In the genomic region with DNA sequence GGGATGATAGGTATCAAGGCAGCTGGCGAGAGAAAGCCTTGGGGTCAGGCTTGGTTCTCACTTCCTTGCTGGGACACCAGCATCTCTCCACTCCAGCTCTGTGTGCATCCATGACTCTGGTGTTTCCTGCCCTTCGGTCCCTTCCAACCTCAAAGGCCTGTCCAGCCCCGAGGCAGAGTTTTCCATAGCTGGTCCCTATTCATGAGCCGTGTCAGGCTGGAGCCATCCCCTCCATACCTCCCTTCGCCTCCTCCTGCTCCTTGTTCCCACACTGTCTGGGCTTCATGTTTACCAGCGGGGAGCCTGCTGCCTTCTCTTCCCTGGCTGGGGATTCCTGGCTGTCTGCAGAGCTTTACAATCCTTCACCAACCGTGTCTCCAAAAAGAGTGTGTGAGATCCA, we compare ENCODE assay signal across 18 cellular contexts. TPM values are rescaled to one million over a fixed set of nuclear protein-coding genes. Genes with fewer than 3 reads are reported as not detected.
"Had no signal": no experiment of that assay in that cellular context is flagged by ENCODE, and none has a peak within 500 bp of the region (broad histone marks: within the 10 kb centered on the region; RNA-seq: fewer than 3 reads in every experiment).

No MANE protein-coding gene starts in this region.

- H3K4me1 ChIP-seq: breast epithelium had no signal

- DNase-seq: activated CD4-positive, alpha-beta T cell treated with anti-CD3 and anti-CD28 coated beads, Interleukin-2, amount 50 U/mL, for 1 hour; activated CD8-positive, alpha-beta memory T cell treated with anti-CD3 and anti-CD28 coated beads for 24 hours; activated naive CD8-positive, alpha-beta T cell treated with anti-CD3 and anti-CD28 coated beads, Interleukin-2, amount 10 ng/mL, durations not matched to agents 7 days and 5 days; aorta; dorsolateral prefrontal cortex; hypothalamus; kidney glomerular epithelial cell; midbrain; stimulated activated CD4-positive, alpha-beta T cell treated with anti-CD3 and anti-CD28 coated beads, Interleukin-15, amount 100 ng/mL, for 24 hours; stimulated activated CD4-positive, alpha-beta T cell treated with anti-CD3 and anti-CD28 coated beads, Interleukin-4, amount 100 ng/mL, for 1 hour; stimulated activated naive B cell treated with anti-CD40 and anti-IgM and Interleukin-4, amounts not matched to agents 10 μg/mL and 1 μg/mL and 100 μg/mL, for 72 hours; T-cell; T-helper 9 cell had no signal

- H3K9me3 ChIP-seq: breast epithelium, suprapubic skin had no signal

- H3K27ac ChIP-seq: SK-N-MC, suprapubic skin had no signal

- H3K36me3 ChIP-seq: breast epithelium, suprapubic skin had no signal

- H3K27me3 ChIP-seq: breast epithelium, dorsolateral prefrontal cortex, suprapubic skin had no signal

- H3K4me3 ChIP-seq: breast epithelium, dorsolateral prefrontal cortex, lung, SK-N-MC, suprapubic skin had no signal

RNA-seq across cellular contexts. Expression of gene DYSF, which starts 51.2 kb away (rescaled TPM):
- total RNA-seq: activated T-helper 1 cell treated with anti-CD3 and anti-CD28 coated beads, Interleukin-12 subunit alpha, Interleukin-12 subunit beta, Interleukin-2, Interleukin-4 antibody, amounts not matched to agents 30 ng/mL and 10 ng/mL and 1 ng/mL, durations not matched to agents 14 hours and 24 hours and 36 hours had no signal
